ENCODE assay signal across 40 cellular contexts in genomic region chr1:158838660-158839059, GRCh38. TPM values are rescaled to one million over a fixed set of nuclear protein-coding genes. Genes with fewer than 3 reads are reported as not detected.
"Had no signal": no experiment of that assay in that cellular context is flagged by ENCODE, and none has a peak within 500 bp of the region (broad histone marks: within the 10 kb centered on the region; RNA-seq: fewer than 3 reads in every experiment).

No MANE protein-coding gene starts in this region.

- H3K27ac ChIP-seq: adrenal gland, cardiac muscle cell, VCaP had no signal

- H3K27me3 ChIP-seq: adrenal gland, cardiac muscle cell had no signal

- H3K9me3 Mint-ChIP-seq: activated CD8-positive, alpha-beta T cell treated with anti-CD3 and anti-CD28 coated beads for 36 hours; activated T-helper 1 cell treated with anti-CD3 and anti-CD28 coated beads, Interleukin-12 subunit alpha, Interleukin-12 subunit beta, Interleukin-2, Interleukin-4 antibody, amounts not matched to agents 30 ng/mL and 10 ng/mL and 1 ng/mL, durations not matched to agents 14 hours and 24 hours and 36 hours; activated T-helper 17 cell treated with anti-CD3 and anti-CD28 coated beads, Interleukin-2, amount 50 U/mL, for 72 hours; central memory CD8-positive, alpha-beta T cell; T-helper 2 cell treated with Interferon-gamma antibody and Interleukin-4, amounts not matched to agents 5 μg/mL and 100 μg/mL, for 36 hours had no signal

- H3K9me3 ChIP-seq: adrenal gland had no signal

- H3K36me3 Mint-ChIP-seq: activated naive CD8-positive, alpha-beta T cell treated with anti-CD3 and anti-CD28 coated beads for 36 hours; brain had no signal

- FAIRE-seq: astrocyte, bronchial epithelial cell had no signal

- H3K4me1 ChIP-seq: adrenal gland had no signal

- H3K27ac Mint-ChIP-seq: activated B cell treated with CpG ODN at 0.5 μM for 24 hours; activated CD4-positive, alpha-beta memory T cell treated with anti-CD3 and anti-CD28 coated beads for 36 hours; activated CD4-positive, alpha-beta T cell treated with anti-CD3 and anti-CD28 coated beads, Interleukin-2, amount 10 ng/mL, durations not matched to agents 24 days and 14 days; activated CD8-positive, alpha-beta T cell treated with anti-CD3 and anti-CD28 coated beads for 36 hours; activated naive CD4-positive, alpha-beta T cell treated with anti-CD3 and anti-CD28 coated beads for 36 hours; activated naive CD4-positive, alpha-beta T cell treated with anti-CD3 and anti-CD28 coated beads, Interleukin-2, amount 50 U/mL, for 72 hours; activated naive CD8-positive, alpha-beta T cell treated with anti-CD3 and anti-CD28 coated beads for 36 hours; activated T-cell treated with anti-CD3 and anti-CD28 coated beads, Interleukin-2, amount 50 U/mL, for 72 hours; activated T-helper 1 cell treated with anti-CD3 and anti-CD28 coated beads, Interleukin-12 subunit alpha, Interleukin-12 subunit beta, Interleukin-2, Interleukin-4 antibody, amounts not matched to agents 30 ng/mL and 10 ng/mL and 1 ng/mL, durations not matched to agents 14 hours and 24 hours and 36 hours; activated T-helper 17 cell treated with anti-CD3 and anti-CD28 coated beads, Interleukin-2, amount 50 U/mL, for 72 hours; brain; T-helper 1 cell treated with Interleukin-12 subunit alpha and Interleukin-12 subunit beta and Interleukin-4 antibody, amounts not matched to agents 30 μg/mL and 1 μg/mL, for 36 hours; T-helper 2 cell treated with Interferon-gamma antibody and Interleukin-4, amounts not matched to agents 5 μg/mL and 100 μg/mL, for 36 hours had no signal

- H3K4me3 Mint-ChIP-seq: activated B cell treated with CpG ODN at 0.5 μM for 24 hours; activated CD4-positive, alpha-beta memory T cell treated with anti-CD3 and anti-CD28 coated beads for 36 hours; activated CD4-positive, alpha-beta T cell treated with anti-CD3 and anti-CD28 coated beads, Interleukin-2, amount 10 ng/mL, durations not matched to agents 24 days and 14 days; activated CD8-positive, alpha-beta T cell treated with anti-CD3 and anti-CD28 coated beads for 36 hours; activated naive CD4-positive, alpha-beta T cell treated with anti-CD3 and anti-CD28 coated beads for 36 hours; activated naive CD8-positive, alpha-beta T cell treated with anti-CD3 and anti-CD28 coated beads for 36 hours; activated T-cell treated with anti-CD3 and anti-CD28 coated beads, Interleukin-2, amount 50 U/mL, for 4 hours; activated T-cell treated with anti-CD3 and anti-CD28 coated beads, Interleukin-2, amount 50 U/mL, for 72 hours; activated T-helper 1 cell treated with anti-CD3 and anti-CD28 coated beads, Interleukin-12 subunit alpha, Interleukin-12 subunit beta, Interleukin-2, Interleukin-4 antibody, amounts not matched to agents 30 ng/mL and 10 ng/mL and 1 ng/mL, durations not matched to agents 14 hours and 24 hours and 36 hours; activated T-helper 17 cell treated with anti-CD3 and anti-CD28 coated beads, Interleukin-2, amount 50 U/mL, for 72 hours; brain; central memory CD8-positive, alpha-beta T cell; T-helper 1 cell treated with Interleukin-12 subunit alpha and Interleukin-12 subunit beta and Interleukin-4 antibody, amounts not matched to agents 30 μg/mL and 1 μg/mL, for 36 hours; T-helper 2 cell treated with Interferon-gamma antibody and Interleukin-4, amounts not matched to agents 5 μg/mL and 100 μg/mL, for 36 hours had no signal

- H3K4me3 ChIP-seq: adrenal gland, cardiac muscle cell had no signal

- H3K36me3 ChIP-seq: adrenal gland, cardiac muscle cell had no signal

- ATAC-seq: activated CD8-positive, alpha-beta T cell treated with anti-CD3 and anti-CD28 coated beads for 36 hours; activated naive CD4-positive, alpha-beta T cell treated with anti-CD3 and anti-CD28 coated beads, Interleukin-2, amount 50 U/mL, for 72 hours; activated T-cell treated with anti-CD3 and anti-CD28 coated beads, Interleukin-2, amount 50 U/mL, for 4 hours; activated T-cell treated with anti-CD3 and anti-CD28 coated beads, Interleukin-2, amount 50 U/mL, for 72 hours; activated T-helper 17 cell treated with anti-CD3 and anti-CD28 coated beads, Interleukin-2, amount 50 U/mL, for 72 hours had no signal

- H3K4me1 Mint-ChIP-seq: activated B cell treated with CpG ODN at 0.5 μM for 24 hours; activated CD4-positive, alpha-beta T cell treated with anti-CD3 and anti-CD28 coated beads, Interleukin-2, amount 10 ng/mL, durations not matched to agents 24 days and 14 days; activated naive CD8-positive, alpha-beta T cell treated with anti-CD3 and anti-CD28 coated beads for 36 hours; activated T-helper 17 cell treated with anti-CD3 and anti-CD28 coated beads, Interleukin-2, amount 50 U/mL, for 72 hours; brain; central memory CD8-positive, alpha-beta T cell had no signal

- DNase-seq: activated B cell treated with CpG ODN at 0.5 μM for 24 hours; activated CD4-positive, alpha-beta memory T cell treated with anti-CD3 and anti-CD28 coated beads for 36 hours; activated CD4-positive, alpha-beta T cell treated with anti-CD3 and anti-CD28 coated beads for 4 hours; activated CD4-positive, alpha-beta T cell treated with anti-CD3 and anti-CD28 coated beads, Interleukin-2, amount 10 ng/mL, durations not matched to agents 24 days and 14 days; activated CD4-positive, alpha-beta T cell treated with anti-CD3 and anti-CD28 coated beads, Interleukin-2, amount 50 U/mL, for 1 hour; activated CD4-positive, alpha-beta T cell treated with anti-CD3 and anti-CD28 coated beads, Interleukin-2, amount 50 U/mL, for 4 hours; activated CD4-positive, CD25-positive, alpha-beta regulatory T cell treated with anti-CD3 and anti-CD28 coated beads, Interleukin-2, amount 50 U/mL, for 72 hours; activated CD8-positive, alpha-beta memory T cell treated with anti-CD3 and anti-CD28 coated beads, Interleukin-2, amount 50 U/mL, for 4 hours; activated CD8-positive, alpha-beta T cell treated with anti-CD3 and anti-CD28 coated beads for 36 hours; activated effector memory CD4-positive, alpha-beta T cell treated with anti-CD3 and anti-CD28 coated beads, Interleukin-2, amount 50 U/mL, for 16 hours; activated gamma-delta T cell treated with Interleukin-2 at 50 U/mL for 16 hours; activated naive CD4-positive, alpha-beta T cell; activated naive CD4-positive, alpha-beta T cell treated with anti-CD3 and anti-CD28 coated beads for 36 hours; activated naive CD4-positive, alpha-beta T cell treated with anti-CD3 and anti-CD28 coated beads, Interleukin-2, amount 50 U/mL, for 16 hours; activated naive CD8-positive, alpha-beta T cell treated with anti-CD3 and anti-CD28 coated beads for 36 hours; activated T-cell treated with anti-CD3 and anti-CD28 coated beads for 4 hours; activated T-cell treated with anti-CD3 and anti-CD28 coated beads, Interleukin-2, amount 50 U/mL, for 1 hour; activated T-cell treated with anti-CD3 and anti-CD28 coated beads, Interleukin-2, amount 50 U/mL, for 4 hours; activated T-cell treated with anti-CD3 and anti-CD28 coated beads, Interleukin-2, amount 50 U/mL, for 72 hours; adrenal gland; amniotic stem cell; aorta; caudate nucleus; cerebellar nuclear complex; T-helper 1 cell; T-helper 2 cell; T-helper 9 cell had no signal

RNA-seq across cellular contexts. Expression of gene MNDA, which starts 7.5 kb away (rescaled TPM):
- total RNA-seq: activated CD4-positive, alpha-beta memory T cell treated with anti-CD3 and anti-CD28 coated beads for 36 hours; activated CD4-positive, alpha-beta T cell treated with anti-CD3 and anti-CD28 coated beads, Interleukin-2, amount 10 ng/mL, durations not matched to agents 24 days and 14 days; activated CD8-positive, alpha-beta memory T cell treated with anti-CD3 and anti-CD28 coated beads for 36 hours; activated CD8-positive, alpha-beta T cell treated with anti-CD3 and anti-CD28 coated beads for 36 hours; activated naive CD4-positive, alpha-beta T cell treated with anti-CD3 and anti-CD28 coated beads for 36 hours; activated naive CD4-positive, alpha-beta T cell treated with anti-CD3 and anti-CD28 coated beads, Interleukin-2, amount 50 U/mL, for 72 hours; activated T-cell treated with anti-CD3 and anti-CD28 coated beads, Interleukin-2, amount 50 U/mL, for 72 hours; activated T-helper 1 cell treated with anti-CD3 and anti-CD28 coated beads, Interleukin-12 subunit alpha, Interleukin-12 subunit beta, Interleukin-2, Interleukin-4 antibody, amounts not matched to agents 30 ng/mL and 10 ng/mL and 1 ng/mL, durations not matched to agents 14 hours and 24 hours and 36 hours; activated T-helper 17 cell treated with anti-CD3 and anti-CD28 coated beads, Interleukin-2, amount 50 U/mL, for 72 hours; astrocyte; bronchial epithelial cell; cardiac muscle cell; chondrocyte had no signal
- polyA plus RNA-seq: cardiac muscle cell had no signal

RNA-seq across cellular contexts. Expression of gene OR6N2, which starts 57.7 kb away (rescaled TPM):
- total RNA-seq: activated B cell treated with CpG ODN at 0.5 μM for 24 hours; activated CD4-positive, alpha-beta memory T cell treated with anti-CD3 and anti-CD28 coated beads for 36 hours; activated CD4-positive, alpha-beta T cell treated with anti-CD3 and anti-CD28 coated beads, Interleukin-2, amount 10 ng/mL, durations not matched to agents 24 days and 14 days; activated CD8-positive, alpha-beta memory T cell treated with anti-CD3 and anti-CD28 coated beads for 36 hours; activated CD8-positive, alpha-beta T cell treated with anti-CD3 and anti-CD28 coated beads for 36 hours; activated naive CD4-positive, alpha-beta T cell treated with anti-CD3 and anti-CD28 coated beads for 36 hours; activated naive CD4-positive, alpha-beta T cell treated with anti-CD3 and anti-CD28 coated beads, Interleukin-2, amount 50 U/mL, for 72 hours; activated naive CD8-positive, alpha-beta T cell treated with anti-CD3 and anti-CD28 coated beads for 36 hours; activated T-cell treated with anti-CD3 and anti-CD28 coated beads, Interleukin-2, amount 50 U/mL, for 4 hours; activated T-cell treated with anti-CD3 and anti-CD28 coated beads, Interleukin-2, amount 50 U/mL, for 72 hours; activated T-helper 1 cell treated with anti-CD3 and anti-CD28 coated beads, Interleukin-12 subunit alpha, Interleukin-12 subunit beta, Interleukin-2, Interleukin-4 antibody, amounts not matched to agents 30 ng/mL and 10 ng/mL and 1 ng/mL, durations not matched to agents 14 hours and 24 hours and 36 hours; activated T-helper 17 cell treated with anti-CD3 and anti-CD28 coated beads, Interleukin-2, amount 50 U/mL, for 72 hours; adrenal gland; aorta; astrocyte; bronchial epithelial cell; cardiac muscle cell; chondrocyte had no signal
- polyA plus RNA-seq: adrenal gland, aorta, cardiac muscle cell had no signal
